1 cellular context compared by ENCODE assay signal in the genomic region with DNA sequence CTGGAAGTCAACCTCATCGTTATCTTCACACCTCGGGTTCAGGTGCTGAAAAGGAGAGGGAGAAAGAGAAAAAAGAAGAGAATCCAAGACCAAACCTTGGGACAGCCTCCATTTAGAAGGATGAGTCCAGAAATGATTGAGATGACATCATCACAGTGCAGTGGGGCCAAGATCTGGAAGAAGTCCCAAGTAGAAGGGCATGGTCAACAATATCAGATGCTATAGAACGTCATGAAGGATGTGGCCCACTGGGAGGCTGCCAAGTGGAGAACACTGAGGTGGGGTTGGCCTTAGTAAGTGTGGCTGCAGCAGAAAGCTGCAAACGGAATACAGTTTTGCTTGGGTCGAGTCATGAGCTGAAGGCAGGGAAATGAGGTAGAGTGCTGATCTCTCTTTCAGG.
TF ChIP-seq lines count a peak whose summit lies in the region.

No MANE protein-coding gene starts in this region.

TF ChIP-seq in H1, 55 proteins besides CTCF, POLR2A, EP300 and RAD21:
- TF ChIP-seq, protein P1, sequence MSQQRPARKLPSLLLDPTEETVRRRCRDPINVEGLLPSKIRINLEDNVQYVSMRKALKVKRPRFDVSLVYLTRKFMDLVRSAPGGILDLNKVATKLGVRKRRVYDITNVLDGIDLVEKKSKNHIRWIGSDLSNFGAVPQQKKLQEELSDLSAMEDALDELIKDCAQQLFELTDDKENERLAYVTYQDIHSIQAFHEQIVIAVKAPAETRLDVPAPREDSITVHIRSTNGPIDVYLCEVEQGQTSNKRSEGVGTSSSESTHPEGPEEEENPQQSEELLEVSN (IDR thresholded peaks at IDR 0.05) = no peak
- TF ChIP-seq SUZ12 (IDR thresholded peaks at IDR 0.05; ENCODE audit: low read length) (no peak), CREB1 (IDR thresholded peaks at IDR 0.05) (no peak), RBBP5 (IDR thresholded peaks at IDR 0.05; ENCODE audit: borderline replicate concordance, low read depth, low read length) (no peak), GABPA (IDR thresholded peaks at IDR 0.05; ENCODE audit: borderline replicate concordance, insufficient read depth, low read length) (no peak), TAF1 (IDR thresholded peaks at IDR 0.05; ENCODE audit: low read depth, low read length) (no peak), PHF8 (conservative IDR thresholded peaks at IDR 0.05; ENCODE audit: low read depth, low read length) (no peak), GTF2F1 (IDR thresholded peaks at IDR 0.05; ENCODE audit: borderline replicate concordance, low read depth, low read length) (no peak), POLR2AphosphoS5 (IDR thresholded peaks at IDR 0.05; ENCODE audit: low read depth, low read length) (no peak), CBX8 (IDR thresholded peaks at IDR 0.05; ENCODE audit: borderline replicate concordance, low read depth, low read length) (no peak), JUND (IDR thresholded peaks at IDR 0.05; ENCODE audit: low read length) (no peak), KDM4A (IDR thresholded peaks at IDR 0.05; ENCODE audit: low read depth, low read length, severe bottlenecking) (no peak), TBP (IDR thresholded peaks at IDR 0.05; ENCODE audit: low read depth, low read length) (no peak), HDAC6 (IDR thresholded peaks at IDR 0.05; ENCODE audit: low read depth, low read length) (no peak), RXRA (IDR thresholded peaks at IDR 0.05; ENCODE audit: insufficient read depth, low read depth, low read length) (no peak), SIRT6 (IDR thresholded peaks at IDR 0.05; ENCODE audit: low read length) (no peak)
- TF ChIP-seq, protein P2, sequence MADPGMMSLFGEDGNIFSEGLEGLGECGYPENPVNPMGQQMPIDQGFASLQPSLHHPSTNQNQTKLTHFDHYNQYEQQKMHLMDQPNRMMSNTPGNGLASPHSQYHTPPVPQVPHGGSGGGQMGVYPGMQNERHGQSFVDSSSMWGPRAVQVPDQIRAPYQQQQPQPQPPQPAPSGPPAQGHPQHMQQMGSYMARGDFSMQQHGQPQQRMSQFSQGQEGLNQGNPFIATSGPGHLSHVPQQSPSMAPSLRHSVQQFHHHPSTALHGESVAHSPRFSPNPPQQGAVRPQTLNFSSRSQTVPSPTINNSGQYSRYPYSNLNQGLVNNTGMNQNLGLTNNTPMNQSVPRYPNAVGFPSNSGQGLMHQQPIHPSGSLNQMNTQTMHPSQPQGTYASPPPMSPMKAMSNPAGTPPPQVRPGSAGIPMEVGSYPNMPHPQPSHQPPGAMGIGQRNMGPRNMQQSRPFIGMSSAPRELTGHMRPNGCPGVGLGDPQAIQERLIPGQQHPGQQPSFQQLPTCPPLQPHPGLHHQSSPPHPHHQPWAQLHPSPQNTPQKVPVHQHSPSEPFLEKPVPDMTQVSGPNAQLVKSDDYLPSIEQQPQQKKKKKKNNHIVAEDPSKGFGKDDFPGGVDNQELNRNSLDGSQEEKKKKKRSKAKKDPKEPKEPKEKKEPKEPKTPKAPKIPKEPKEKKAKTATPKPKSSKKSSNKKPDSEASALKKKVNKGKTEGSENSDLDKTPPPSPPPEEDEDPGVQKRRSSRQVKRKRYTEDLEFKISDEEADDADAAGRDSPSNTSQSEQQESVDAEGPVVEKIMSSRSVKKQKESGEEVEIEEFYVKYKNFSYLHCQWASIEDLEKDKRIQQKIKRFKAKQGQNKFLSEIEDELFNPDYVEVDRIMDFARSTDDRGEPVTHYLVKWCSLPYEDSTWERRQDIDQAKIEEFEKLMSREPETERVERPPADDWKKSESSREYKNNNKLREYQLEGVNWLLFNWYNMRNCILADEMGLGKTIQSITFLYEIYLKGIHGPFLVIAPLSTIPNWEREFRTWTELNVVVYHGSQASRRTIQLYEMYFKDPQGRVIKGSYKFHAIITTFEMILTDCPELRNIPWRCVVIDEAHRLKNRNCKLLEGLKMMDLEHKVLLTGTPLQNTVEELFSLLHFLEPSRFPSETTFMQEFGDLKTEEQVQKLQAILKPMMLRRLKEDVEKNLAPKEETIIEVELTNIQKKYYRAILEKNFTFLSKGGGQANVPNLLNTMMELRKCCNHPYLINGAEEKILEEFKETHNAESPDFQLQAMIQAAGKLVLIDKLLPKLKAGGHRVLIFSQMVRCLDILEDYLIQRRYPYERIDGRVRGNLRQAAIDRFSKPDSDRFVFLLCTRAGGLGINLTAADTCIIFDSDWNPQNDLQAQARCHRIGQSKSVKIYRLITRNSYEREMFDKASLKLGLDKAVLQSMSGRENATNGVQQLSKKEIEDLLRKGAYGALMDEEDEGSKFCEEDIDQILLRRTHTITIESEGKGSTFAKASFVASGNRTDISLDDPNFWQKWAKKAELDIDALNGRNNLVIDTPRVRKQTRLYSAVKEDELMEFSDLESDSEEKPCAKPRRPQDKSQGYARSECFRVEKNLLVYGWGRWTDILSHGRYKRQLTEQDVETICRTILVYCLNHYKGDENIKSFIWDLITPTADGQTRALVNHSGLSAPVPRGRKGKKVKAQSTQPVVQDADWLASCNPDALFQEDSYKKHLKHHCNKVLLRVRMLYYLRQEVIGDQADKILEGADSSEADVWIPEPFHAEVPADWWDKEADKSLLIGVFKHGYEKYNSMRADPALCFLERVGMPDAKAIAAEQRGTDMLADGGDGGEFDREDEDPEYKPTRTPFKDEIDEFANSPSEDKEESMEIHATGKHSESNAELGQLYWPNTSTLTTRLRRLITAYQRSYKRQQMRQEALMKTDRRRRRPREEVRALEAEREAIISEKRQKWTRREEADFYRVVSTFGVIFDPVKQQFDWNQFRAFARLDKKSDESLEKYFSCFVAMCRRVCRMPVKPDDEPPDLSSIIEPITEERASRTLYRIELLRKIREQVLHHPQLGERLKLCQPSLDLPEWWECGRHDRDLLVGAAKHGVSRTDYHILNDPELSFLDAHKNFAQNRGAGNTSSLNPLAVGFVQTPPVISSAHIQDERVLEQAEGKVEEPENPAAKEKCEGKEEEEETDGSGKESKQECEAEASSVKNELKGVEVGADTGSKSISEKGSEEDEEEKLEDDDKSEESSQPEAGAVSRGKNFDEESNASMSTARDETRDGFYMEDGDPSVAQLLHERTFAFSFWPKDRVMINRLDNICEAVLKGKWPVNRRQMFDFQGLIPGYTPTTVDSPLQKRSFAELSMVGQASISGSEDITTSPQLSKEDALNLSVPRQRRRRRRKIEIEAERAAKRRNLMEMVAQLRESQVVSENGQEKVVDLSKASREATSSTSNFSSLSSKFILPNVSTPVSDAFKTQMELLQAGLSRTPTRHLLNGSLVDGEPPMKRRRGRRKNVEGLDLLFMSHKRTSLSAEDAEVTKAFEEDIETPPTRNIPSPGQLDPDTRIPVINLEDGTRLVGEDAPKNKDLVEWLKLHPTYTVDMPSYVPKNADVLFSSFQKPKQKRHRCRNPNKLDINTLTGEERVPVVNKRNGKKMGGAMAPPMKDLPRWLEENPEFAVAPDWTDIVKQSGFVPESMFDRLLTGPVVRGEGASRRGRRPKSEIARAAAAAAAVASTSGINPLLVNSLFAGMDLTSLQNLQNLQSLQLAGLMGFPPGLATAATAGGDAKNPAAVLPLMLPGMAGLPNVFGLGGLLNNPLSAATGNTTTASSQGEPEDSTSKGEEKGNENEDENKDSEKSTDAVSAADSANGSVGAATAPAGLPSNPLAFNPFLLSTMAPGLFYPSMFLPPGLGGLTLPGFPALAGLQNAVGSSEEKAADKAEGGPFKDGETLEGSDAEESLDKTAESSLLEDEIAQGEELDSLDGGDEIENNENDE (IDR thresholded peaks at IDR 0.05; ENCODE audit: insufficient replicate concordance, low read length) = no peak
